In the genomic region with DNA sequence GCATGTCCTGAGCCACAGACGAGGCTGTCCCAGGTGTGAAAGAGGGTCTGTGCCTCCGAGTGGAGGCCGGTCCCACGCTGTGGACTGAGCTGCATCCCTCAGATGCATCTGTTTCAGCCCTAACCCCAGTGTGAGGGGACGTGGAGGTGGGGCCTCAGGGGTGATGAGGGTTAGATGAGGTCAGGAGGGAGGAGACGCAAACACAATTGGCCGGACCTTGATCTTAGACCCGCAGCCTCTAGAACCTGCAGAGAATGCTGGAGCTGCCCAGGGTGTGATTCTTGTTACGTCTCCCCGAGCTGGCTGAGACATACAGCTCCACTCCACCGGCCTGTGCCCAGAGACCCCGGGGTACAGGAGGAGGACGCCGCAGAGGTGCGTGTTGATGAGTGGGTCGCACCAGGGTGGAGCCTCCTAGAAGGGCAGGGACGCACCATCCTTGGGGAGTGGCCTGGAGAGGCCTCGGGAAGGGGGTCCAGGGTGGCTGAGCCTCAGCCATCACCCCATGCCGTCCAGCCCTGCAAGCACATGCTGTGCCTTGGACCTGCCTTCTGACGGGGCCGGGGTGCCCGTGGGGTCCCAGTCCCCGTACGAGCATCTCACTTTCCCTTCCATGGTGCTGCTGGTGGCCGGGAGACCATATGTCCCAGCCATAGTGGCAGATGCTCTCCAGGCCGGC, we compare ENCODE assay signal across 3 cellular contexts.
TF ChIP-seq lines count a peak whose summit lies in the region.

No MANE protein-coding gene starts in this region.

TF ChIP-seq in GM23338, 12 proteins besides CTCF, POLR2A, EP300 and RAD21 (continues in another document):
- TF ChIP-seq NANOG (IDR thresholded peaks at IDR 0.05; ENCODE audit: borderline replicate concordance) = no peak
- no peak for TF ChIP-seq POLR2AphosphoS5 (IDR thresholded peaks at IDR 0.05; ENCODE audit: low read depth)
- TF ChIP-seq EZH2phosphoT487 (IDR thresholded peaks at IDR 0.05; ENCODE audit: unreplicated experiment) = no peak
- no peak for TF ChIP-seq JUNB (IDR thresholded peaks at IDR 0.05; ENCODE audit: unreplicated experiment)
- TF ChIP-seq, protein P1, sequence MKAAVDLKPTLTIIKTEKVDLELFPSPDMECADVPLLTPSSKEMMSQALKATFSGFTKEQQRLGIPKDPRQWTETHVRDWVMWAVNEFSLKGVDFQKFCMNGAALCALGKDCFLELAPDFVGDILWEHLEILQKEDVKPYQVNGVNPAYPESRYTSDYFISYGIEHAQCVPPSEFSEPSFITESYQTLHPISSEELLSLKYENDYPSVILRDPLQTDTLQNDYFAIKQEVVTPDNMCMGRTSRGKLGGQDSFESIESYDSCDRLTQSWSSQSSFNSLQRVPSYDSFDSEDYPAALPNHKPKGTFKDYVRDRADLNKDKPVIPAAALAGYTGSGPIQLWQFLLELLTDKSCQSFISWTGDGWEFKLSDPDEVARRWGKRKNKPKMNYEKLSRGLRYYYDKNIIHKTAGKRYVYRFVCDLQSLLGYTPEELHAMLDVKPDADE (IDR thresholded peaks at IDR 0.05) = no peak
- TF ChIP-seq, protein P2, sequence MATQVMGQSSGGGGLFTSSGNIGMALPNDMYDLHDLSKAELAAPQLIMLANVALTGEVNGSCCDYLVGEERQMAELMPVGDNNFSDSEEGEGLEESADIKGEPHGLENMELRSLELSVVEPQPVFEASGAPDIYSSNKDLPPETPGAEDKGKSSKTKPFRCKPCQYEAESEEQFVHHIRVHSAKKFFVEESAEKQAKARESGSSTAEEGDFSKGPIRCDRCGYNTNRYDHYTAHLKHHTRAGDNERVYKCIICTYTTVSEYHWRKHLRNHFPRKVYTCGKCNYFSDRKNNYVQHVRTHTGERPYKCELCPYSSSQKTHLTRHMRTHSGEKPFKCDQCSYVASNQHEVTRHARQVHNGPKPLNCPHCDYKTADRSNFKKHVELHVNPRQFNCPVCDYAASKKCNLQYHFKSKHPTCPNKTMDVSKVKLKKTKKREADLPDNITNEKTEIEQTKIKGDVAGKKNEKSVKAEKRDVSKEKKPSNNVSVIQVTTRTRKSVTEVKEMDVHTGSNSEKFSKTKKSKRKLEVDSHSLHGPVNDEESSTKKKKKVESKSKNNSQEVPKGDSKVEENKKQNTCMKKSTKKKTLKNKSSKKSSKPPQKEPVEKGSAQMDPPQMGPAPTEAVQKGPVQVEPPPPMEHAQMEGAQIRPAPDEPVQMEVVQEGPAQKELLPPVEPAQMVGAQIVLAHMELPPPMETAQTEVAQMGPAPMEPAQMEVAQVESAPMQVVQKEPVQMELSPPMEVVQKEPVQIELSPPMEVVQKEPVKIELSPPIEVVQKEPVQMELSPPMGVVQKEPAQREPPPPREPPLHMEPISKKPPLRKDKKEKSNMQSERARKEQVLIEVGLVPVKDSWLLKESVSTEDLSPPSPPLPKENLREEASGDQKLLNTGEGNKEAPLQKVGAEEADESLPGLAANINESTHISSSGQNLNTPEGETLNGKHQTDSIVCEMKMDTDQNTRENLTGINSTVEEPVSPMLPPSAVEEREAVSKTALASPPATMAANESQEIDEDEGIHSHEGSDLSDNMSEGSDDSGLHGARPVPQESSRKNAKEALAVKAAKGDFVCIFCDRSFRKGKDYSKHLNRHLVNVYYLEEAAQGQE (IDR thresholded peaks at IDR 0.05; ENCODE audit: unreplicated experiment) = no peak
- no peak for TF ChIP-seq CREB1 (CRISPR knock-in tag; IDR thresholded peaks at IDR 0.05; ENCODE audit: low read depth)

TF ChIP-seq in HEK293, 187 proteins besides CTCF, POLR2A, EP300 and RAD21:
- TF ChIP-seq RBAK (tag by site-specific recombination; IDR thresholded peaks at IDR 0.05) = 0 out of 2 replicates have a peak, but pooled peaks have one; percentile 12
- no peak for TF ChIP-seq HOXD13 (CRISPR knock-in tag; IDR thresholded peaks at IDR 0.05; ENCODE audit: borderline replicate concordance)

TF ChIP-seq in H1, 55 proteins besides CTCF, POLR2A, EP300 and RAD21:
- TF ChIP-seq RNF2 (IDR thresholded peaks at IDR 0.05; ENCODE audit: borderline replicate concordance, low read depth, low read length, missing control alignments, poor library complexity, severe bottlenecking) = no peak
- TF ChIP-seq NANOG (IDR thresholded peaks at IDR 0.05; ENCODE audit: insufficient read depth, low read depth, low read length, poor library complexity, severe bottlenecking) = no peak
- no peak for TF ChIP-seq NRF1 (IDR thresholded peaks at IDR 0.05; ENCODE audit: low read depth, low read length)
- TF ChIP-seq, protein P3, sequence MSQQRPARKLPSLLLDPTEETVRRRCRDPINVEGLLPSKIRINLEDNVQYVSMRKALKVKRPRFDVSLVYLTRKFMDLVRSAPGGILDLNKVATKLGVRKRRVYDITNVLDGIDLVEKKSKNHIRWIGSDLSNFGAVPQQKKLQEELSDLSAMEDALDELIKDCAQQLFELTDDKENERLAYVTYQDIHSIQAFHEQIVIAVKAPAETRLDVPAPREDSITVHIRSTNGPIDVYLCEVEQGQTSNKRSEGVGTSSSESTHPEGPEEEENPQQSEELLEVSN (IDR thresholded peaks at IDR 0.05) = no peak
- TF ChIP-seq, protein P4, sequence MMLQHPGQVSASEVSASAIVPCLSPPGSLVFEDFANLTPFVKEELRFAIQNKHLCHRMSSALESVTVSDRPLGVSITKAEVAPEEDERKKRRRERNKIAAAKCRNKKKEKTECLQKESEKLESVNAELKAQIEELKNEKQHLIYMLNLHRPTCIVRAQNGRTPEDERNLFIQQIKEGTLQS (IDR thresholded peaks at IDR 0.05; ENCODE audit: insufficient read depth, low read depth, low read length) = no peak
- no peak for TF ChIP-seq ZNF274 (IDR thresholded peaks at IDR 0.05; ENCODE audit: borderline replicate concordance, extremely low read depth, low read length)
- no peak for TF ChIP-seq HDAC2 (IDR thresholded peaks at IDR 0.05; ENCODE audit: borderline replicate concordance in 1 of 2, low read depth in 2 of 2, low read length in 2 of 2)
- TF ChIP-seq BACH1 (IDR thresholded peaks at IDR 0.05; ENCODE audit: low read length) = no peak
- no peak for TF ChIP-seq SIRT6 (IDR thresholded peaks at IDR 0.05; ENCODE audit: low read length)
- TF ChIP-seq, protein P5, sequence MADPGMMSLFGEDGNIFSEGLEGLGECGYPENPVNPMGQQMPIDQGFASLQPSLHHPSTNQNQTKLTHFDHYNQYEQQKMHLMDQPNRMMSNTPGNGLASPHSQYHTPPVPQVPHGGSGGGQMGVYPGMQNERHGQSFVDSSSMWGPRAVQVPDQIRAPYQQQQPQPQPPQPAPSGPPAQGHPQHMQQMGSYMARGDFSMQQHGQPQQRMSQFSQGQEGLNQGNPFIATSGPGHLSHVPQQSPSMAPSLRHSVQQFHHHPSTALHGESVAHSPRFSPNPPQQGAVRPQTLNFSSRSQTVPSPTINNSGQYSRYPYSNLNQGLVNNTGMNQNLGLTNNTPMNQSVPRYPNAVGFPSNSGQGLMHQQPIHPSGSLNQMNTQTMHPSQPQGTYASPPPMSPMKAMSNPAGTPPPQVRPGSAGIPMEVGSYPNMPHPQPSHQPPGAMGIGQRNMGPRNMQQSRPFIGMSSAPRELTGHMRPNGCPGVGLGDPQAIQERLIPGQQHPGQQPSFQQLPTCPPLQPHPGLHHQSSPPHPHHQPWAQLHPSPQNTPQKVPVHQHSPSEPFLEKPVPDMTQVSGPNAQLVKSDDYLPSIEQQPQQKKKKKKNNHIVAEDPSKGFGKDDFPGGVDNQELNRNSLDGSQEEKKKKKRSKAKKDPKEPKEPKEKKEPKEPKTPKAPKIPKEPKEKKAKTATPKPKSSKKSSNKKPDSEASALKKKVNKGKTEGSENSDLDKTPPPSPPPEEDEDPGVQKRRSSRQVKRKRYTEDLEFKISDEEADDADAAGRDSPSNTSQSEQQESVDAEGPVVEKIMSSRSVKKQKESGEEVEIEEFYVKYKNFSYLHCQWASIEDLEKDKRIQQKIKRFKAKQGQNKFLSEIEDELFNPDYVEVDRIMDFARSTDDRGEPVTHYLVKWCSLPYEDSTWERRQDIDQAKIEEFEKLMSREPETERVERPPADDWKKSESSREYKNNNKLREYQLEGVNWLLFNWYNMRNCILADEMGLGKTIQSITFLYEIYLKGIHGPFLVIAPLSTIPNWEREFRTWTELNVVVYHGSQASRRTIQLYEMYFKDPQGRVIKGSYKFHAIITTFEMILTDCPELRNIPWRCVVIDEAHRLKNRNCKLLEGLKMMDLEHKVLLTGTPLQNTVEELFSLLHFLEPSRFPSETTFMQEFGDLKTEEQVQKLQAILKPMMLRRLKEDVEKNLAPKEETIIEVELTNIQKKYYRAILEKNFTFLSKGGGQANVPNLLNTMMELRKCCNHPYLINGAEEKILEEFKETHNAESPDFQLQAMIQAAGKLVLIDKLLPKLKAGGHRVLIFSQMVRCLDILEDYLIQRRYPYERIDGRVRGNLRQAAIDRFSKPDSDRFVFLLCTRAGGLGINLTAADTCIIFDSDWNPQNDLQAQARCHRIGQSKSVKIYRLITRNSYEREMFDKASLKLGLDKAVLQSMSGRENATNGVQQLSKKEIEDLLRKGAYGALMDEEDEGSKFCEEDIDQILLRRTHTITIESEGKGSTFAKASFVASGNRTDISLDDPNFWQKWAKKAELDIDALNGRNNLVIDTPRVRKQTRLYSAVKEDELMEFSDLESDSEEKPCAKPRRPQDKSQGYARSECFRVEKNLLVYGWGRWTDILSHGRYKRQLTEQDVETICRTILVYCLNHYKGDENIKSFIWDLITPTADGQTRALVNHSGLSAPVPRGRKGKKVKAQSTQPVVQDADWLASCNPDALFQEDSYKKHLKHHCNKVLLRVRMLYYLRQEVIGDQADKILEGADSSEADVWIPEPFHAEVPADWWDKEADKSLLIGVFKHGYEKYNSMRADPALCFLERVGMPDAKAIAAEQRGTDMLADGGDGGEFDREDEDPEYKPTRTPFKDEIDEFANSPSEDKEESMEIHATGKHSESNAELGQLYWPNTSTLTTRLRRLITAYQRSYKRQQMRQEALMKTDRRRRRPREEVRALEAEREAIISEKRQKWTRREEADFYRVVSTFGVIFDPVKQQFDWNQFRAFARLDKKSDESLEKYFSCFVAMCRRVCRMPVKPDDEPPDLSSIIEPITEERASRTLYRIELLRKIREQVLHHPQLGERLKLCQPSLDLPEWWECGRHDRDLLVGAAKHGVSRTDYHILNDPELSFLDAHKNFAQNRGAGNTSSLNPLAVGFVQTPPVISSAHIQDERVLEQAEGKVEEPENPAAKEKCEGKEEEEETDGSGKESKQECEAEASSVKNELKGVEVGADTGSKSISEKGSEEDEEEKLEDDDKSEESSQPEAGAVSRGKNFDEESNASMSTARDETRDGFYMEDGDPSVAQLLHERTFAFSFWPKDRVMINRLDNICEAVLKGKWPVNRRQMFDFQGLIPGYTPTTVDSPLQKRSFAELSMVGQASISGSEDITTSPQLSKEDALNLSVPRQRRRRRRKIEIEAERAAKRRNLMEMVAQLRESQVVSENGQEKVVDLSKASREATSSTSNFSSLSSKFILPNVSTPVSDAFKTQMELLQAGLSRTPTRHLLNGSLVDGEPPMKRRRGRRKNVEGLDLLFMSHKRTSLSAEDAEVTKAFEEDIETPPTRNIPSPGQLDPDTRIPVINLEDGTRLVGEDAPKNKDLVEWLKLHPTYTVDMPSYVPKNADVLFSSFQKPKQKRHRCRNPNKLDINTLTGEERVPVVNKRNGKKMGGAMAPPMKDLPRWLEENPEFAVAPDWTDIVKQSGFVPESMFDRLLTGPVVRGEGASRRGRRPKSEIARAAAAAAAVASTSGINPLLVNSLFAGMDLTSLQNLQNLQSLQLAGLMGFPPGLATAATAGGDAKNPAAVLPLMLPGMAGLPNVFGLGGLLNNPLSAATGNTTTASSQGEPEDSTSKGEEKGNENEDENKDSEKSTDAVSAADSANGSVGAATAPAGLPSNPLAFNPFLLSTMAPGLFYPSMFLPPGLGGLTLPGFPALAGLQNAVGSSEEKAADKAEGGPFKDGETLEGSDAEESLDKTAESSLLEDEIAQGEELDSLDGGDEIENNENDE (IDR thresholded peaks at IDR 0.05; ENCODE audit: insufficient replicate concordance, low read length) = no peak
- TF ChIP-seq, protein P6, sequence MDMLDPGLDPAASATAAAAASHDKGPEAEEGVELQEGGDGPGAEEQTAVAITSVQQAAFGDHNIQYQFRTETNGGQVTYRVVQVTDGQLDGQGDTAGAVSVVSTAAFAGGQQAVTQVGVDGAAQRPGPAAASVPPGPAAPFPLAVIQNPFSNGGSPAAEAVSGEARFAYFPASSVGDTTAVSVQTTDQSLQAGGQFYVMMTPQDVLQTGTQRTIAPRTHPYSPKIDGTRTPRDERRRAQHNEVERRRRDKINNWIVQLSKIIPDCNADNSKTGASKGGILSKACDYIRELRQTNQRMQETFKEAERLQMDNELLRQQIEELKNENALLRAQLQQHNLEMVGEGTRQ (IDR thresholded peaks at IDR 0.05; ENCODE audit: low read length) = no peak
- no peak for TF ChIP-seq CREB1 (IDR thresholded peaks at IDR 0.05)
- TF ChIP-seq, protein P7, sequence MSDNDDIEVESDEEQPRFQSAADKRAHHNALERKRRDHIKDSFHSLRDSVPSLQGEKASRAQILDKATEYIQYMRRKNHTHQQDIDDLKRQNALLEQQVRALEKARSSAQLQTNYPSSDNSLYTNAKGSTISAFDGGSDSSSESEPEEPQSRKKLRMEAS (IDR thresholded peaks at IDR 0.05) = no peak
